In the genomic region with DNA sequence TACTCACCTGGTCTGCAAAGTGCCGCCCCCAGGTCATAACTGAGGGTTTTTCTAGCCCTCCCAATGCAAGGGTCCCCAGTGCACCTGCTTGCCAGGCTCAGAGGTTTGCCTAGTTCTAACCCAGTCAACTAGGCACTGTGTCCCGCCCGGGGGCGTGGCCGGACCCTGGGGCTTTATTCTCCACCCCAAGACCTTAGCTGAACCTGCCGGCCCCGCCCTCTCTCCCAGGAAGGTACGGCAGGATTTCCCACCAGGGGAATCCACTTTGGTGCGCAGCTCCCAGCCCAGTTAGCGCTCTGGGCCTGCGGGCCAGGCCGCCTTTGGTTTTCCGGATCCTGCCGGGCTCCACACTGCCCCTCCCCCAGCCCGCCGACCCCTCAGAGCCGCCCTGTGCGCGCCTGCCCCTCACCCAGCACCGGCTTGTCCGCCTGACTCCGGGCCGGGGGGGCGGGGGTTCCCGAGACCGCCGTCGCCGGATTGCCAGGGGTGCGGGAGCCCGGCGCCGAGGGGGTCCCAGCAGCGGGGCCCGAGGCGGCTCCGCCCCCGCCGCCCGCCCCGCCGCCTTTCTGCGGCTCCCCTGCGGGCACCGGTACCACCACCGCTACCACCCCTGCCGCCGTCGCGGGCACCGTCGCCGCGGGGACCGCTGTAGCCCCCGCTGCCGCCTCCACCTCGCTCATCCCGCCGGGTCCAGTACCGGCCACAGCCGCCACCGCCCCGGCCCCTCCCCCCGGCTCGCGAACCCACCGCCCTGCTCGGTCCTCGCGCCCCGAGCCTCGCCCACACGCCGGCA, we compare ENCODE assay signal across 1 cellular context.
A peak's percentile ranks its signal among the peaks of the same experiment; 100 is the strongest.
TF ChIP-seq lines count a peak whose summit lies in the region.

No MANE protein-coding gene starts in this region.

TF ChIP-seq in A549, 52 proteins besides CTCF, POLR2A, EP300 and RAD21:
- TF ChIP-seq TFCP2L1 (CRISPR knock-in tag; IDR thresholded peaks at IDR 0.05) (no peak), HOXB5 (CRISPR knock-in tag; IDR thresholded peaks at IDR 0.05) (peak; percentile 28; the same call in 1 of the 2 replicates), JUNB (IDR thresholded peaks at IDR 0.05) (no peak)
